ENCODE assay signal across 24 cellular contexts in genomic region chr9:124469011-124469832, GRCh38. TPM values are rescaled to one million over a fixed set of nuclear protein-coding genes. Genes with fewer than 3 reads are reported as not detected.
DNase-seq lines count a peak whose midpoint lies in the region; ATAC-seq, FAIRE-seq and TF ChIP-seq lines count a peak whose summit lies in the region.
"Had no signal": no experiment of that assay in that cellular context is flagged by ENCODE, and none has a peak within 500 bp of the region (broad histone marks: within the 10 kb centered on the region; RNA-seq: fewer than 3 reads in every experiment).

No MANE protein-coding gene starts in this region.

- H3K27me3 ChIP-seq in bronchial epithelial cell (ENCODE audit: control insufficient read depth, insufficient read depth, low read length): peaks cover 2% of the 10 kb centered on the region
- H3K27me3 ChIP-seq: Peyer's patch, SJSA1 had no signal

- H3K9me3 ChIP-seq in mucosa of descending colon: no peaks in the 10 kb centered on the region
- H3K9me3 ChIP-seq: Peyer's patch, SJSA1 had no signal

- no peaks in the 10 kb centered on the region for H3K4me1 ChIP-seq in mucosa of descending colon (ENCODE audit: low read depth)
- H3K4me1 ChIP-seq: Peyer's patch, SJSA1 had no signal

- FAIRE-seq in GM12891 (lab: Jason Lieb, UNC) (peak; percentile 78), bronchial epithelial cell (lab: Jason Lieb, UNC) (peak; percentile 82), urothelium cell line (lab: Jason Lieb, UNC) (peak; percentile 9)
- FAIRE-seq: GM12892, H54 had no signal

- H3K4me3 ChIP-seq in bronchial epithelial cell (ENCODE audit: low read depth, low read length) (no peak overlapping the region), mucosa of descending colon (no peak overlapping the region)
- H3K4me3 ChIP-seq: Peyer's patch, SJSA1 had no signal

- intact Hi-C loops in mucosa of descending colon (cut with DNase I, micrococcal nuclease): no loop called here

- ATAC-seq in mucosa of descending colon (no peak), HG02763 (IDR thresholded peaks at IDR 0.05; ENCODE audit: unreplicated experiment) (no peak)
- ATAC-seq: CD8-positive, alpha-beta T cell had no signal

- H3K36me3 ChIP-seq in bronchial epithelial cell (ENCODE audit: control insufficient read depth, insufficient read depth, low read length) (no peaks in the 10 kb centered on the region), mucosa of descending colon (ENCODE audit: low read depth) (no peaks in the 10 kb centered on the region)
- H3K36me3 ChIP-seq: Peyer's patch, SJSA1 had no signal

- no peak for DNase-seq in GM12891 (ENCODE audit: insufficient read length, low spot score)
- DNase-seq in bronchial epithelial cell (ENCODE audit: low read depth): no peak
- peak in 2 of 3 donors; percentile 12 to 39 for DNase-seq in mucosa of descending colon
- no peak for DNase-seq in urothelium cell line (ENCODE audit: low spot score)
- DNase-seq in GM19238 (ENCODE audit: insufficient read length, low spot score): no peak
- DNase-seq in dedifferentiated amniotic fluid mesenchymal stem cell (ENCODE audit: extremely low spot score): no peak
- DNase-seq: ACHN; C1 segment of cervical spinal cord; Calu3; CD8-positive, alpha-beta T cell; DMS153; MM.1S; NCI-H1048; NCI-H1417 treated with DMSO at 0.1 percent for 48 hours; NCI-H187; NCI-H446; NCI-H526; Peyer's patch had no signal

- no peak for TF ChIP-seq CTCF in bronchial epithelial cell (IDR thresholded peaks at IDR 0.05; ENCODE audit: insufficient read depth, low read length, severe bottlenecking)
- no peak for TF ChIP-seq CTCF in mucosa of descending colon (IDR thresholded peaks at IDR 0.05)

- no peak for TF ChIP-seq POLR2A in GM12891 (IDR thresholded peaks at IDR 0.05; ENCODE audit: low read depth, low read length)

TF ChIP-seq in GM12891, 5 proteins besides CTCF, POLR2A, EP300 and RAD21:
- no peak for TF ChIP-seq POLR2AphosphoS5 (IDR thresholded peaks at IDR 0.05; ENCODE audit: low read depth, low read length)
- TF ChIP-seq PAX5 (IDR thresholded peaks at IDR 0.05; ENCODE audit: insufficient read depth, low read length, severe bottlenecking): no peak
- TF ChIP-seq TAF1 (IDR thresholded peaks at IDR 0.05; ENCODE audit: low read depth, low read length): no peak
- no peak for TF ChIP-seq SPI1 (IDR thresholded peaks at IDR 0.05; ENCODE audit: low read depth, low read length)
- no peak for TF ChIP-seq POU2F2 (IDR thresholded peaks at IDR 0.05; ENCODE audit: low read depth, low read length)

RNA-seq across cellular contexts. Expression of gene ADGRD2, which starts 19.0 kb away (rescaled TPM):
- polyA plus RNA-seq in GM12891 (2012; ENCODE audit: low read depth, missing spikeins): not detected
- total RNA-seq in bronchial epithelial cell (0.38 TPM in 1 of 2 replicates, not detected in the other), mucosa of descending colon (not detected)
- total RNA-seq: Calu3; CD8-positive, alpha-beta T cell; G401; OCI-LY7; Peyer's patch; SJSA1 had no signal

RNA-seq across cellular contexts. Expression of gene NR5A1, which starts 38.0 kb away (rescaled TPM):
- polyA plus RNA-seq in GM12891 (2012; ENCODE audit: low read depth, missing spikeins): 0.26 TPM
- total RNA-seq in bronchial epithelial cell (not detected in 2 replicates), mucosa of descending colon (under 1 TPM in 1 of 3 donors, not detected in 2; 0.12 TPM)
- total RNA-seq: Calu3; CD8-positive, alpha-beta T cell; OCI-LY7; SJSA1 had no signal

RNA-seq across cellular contexts. Expression of gene PSMB7, which starts 54.0 kb away (rescaled TPM):
- 219 TPM for polyA plus RNA-seq in GM12891 (2012; ENCODE audit: low read depth, missing spikeins)
- total RNA-seq in bronchial epithelial cell (275 and 335 TPM in 2 replicates), mucosa of descending colon (100 to 1,000 TPM in 1 of 3 donors, 10 to 100 TPM in 2; 83.6 to 120 (median 92.3) TPM)

Comparison
In these comparisons a context has a peak if more than half of its experiments do, and no peak if none do; other contexts are left out.
1. DNase-seq: peak in mucosa of descending colon (2 of 3); none in GM12891 (single experiment), bronchial epithelial cell (single experiment), urothelium cell line (single experiment), GM19238 (single experiment) and dedifferentiated amniotic fluid mesenchymal stem cell (single experiment).